Comparison of ENCODE assay signal across 3 cellular contexts in the genomic region with DNA sequence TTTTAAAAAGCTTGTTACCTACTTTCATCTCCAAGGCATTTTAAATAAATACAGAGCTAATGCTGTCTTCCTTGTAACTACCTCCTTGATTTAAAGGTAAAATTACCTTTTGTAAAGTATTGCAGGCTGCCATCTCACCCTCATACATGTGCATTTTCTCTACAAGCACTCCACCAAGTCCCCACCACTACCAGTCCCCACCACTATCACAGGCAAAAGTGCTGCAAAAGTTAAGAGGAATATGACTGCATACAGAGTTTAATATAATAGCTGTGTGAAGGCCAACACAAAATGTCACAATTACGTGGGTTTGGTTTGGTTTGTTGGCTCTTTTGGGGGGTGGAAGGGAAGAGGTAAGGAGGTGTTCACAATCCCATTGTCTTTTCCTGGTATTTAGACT.
TF ChIP-seq lines count a peak whose summit lies in the region.

No MANE protein-coding gene starts in this region.

TF ChIP-seq in SK-N-SH, 30 proteins besides CTCF, POLR2A, EP300 and RAD21:
- TF ChIP-seq POLR2AphosphoS5 (IDR thresholded peaks at IDR 0.05; ENCODE audit: low read depth, low read length) (0 out of 2 replicates have a peak, but pooled peaks have one; percentile 16), MXI1 (IDR thresholded peaks at IDR 0.05; ENCODE audit: low read depth, low read length) (no peak)
TF ChIP-seq in SK-N-SH: peak in this region for 1.

TF ChIP-seq in SK-N-SH treated with all-trans-retinoic acid at 6 μM for 48 hours, 23 proteins besides CTCF, POLR2A, EP300 and RAD21:
- TF ChIP-seq ZNF70 (CRISPR knock-in tag; IDR thresholded peaks at IDR 0.05) (no peak), GLIS3 (CRISPR knock-in tag; IDR thresholded peaks at IDR 0.05) (no peak), ZNF565 (CRISPR knock-in tag; conservative IDR thresholded peaks at IDR 0.05; ENCODE audit: low read depth) (no peak), ESRRG (CRISPR knock-in tag; IDR thresholded peaks at IDR 0.05) (no peak), ISL1 (CRISPR knock-in tag; IDR thresholded peaks at IDR 0.05) (no peak)
- TF ChIP-seq, protein P1, sequence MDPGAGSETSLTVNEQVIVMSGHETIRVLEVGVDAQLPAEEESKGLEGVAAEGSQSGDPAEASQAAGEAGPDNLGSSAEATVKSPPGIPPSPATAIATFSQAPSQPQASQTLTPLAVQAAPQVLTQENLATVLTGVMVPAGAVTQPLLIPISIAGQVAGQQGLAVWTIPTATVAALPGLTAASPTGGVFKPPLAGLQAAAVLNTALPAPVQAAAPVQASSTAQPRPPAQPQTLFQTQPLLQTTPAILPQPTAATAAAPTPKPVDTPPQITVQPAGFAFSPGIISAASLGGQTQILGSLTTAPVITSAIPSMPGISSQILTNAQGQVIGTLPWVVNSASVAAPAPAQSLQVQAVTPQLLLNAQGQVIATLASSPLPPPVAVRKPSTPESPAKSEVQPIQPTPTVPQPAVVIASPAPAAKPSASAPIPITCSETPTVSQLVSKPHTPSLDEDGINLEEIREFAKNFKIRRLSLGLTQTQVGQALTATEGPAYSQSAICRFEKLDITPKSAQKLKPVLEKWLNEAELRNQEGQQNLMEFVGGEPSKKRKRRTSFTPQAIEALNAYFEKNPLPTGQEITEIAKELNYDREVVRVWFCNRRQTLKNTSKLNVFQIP (CRISPR knock-in tag; IDR thresholded peaks at IDR 0.05; ENCODE audit: borderline replicate concordance, low read depth): no peak

TF ChIP-seq in H1, 55 proteins besides CTCF, POLR2A, EP300 and RAD21:
- TF ChIP-seq CBX8 (IDR thresholded peaks at IDR 0.05; ENCODE audit: borderline replicate concordance, low read depth, low read length) (0 out of 2 replicates have a peak, but pooled peaks have one; percentile 4), SUZ12 (IDR thresholded peaks at IDR 0.05; ENCODE audit: low read length) (no peak; the same call in 1 of the 2 replicates)
